8 cellular contexts compared by ENCODE assay signal in the genomic region with DNA sequence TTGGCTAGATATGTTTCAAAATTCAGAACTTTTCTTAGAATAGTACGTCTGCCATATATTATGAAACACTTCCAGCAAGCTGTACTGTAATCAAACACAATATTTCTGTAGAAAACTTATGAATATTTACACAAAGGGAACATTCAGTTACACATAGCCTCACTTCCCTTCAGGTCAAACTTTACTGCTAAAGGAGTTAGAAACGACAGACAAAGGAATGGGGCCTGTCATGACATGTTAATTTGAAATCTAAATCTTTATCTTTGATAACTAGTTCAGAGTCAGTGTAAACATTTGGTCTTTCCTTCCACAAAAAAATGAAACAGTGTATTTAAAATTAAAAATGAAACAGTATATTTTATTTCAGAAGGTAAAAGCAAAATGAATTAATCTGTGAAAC. TPM values are rescaled to one million over a fixed set of nuclear protein-coding genes. Genes with fewer than 3 reads are reported as not detected.
A peak's percentile ranks its signal among the peaks of the same experiment; 100 is the strongest.
DNase-seq lines count a peak whose midpoint lies in the region; ATAC-seq, FAIRE-seq and TF ChIP-seq lines count a peak whose summit lies in the region.

No MANE protein-coding gene starts in this region.

- peak overlapping the region; percentile 91 for H3K4me3 Mint-ChIP-seq in activated naive CD4-positive, alpha-beta T cell treated with anti-CD3 and anti-CD28 coated beads, Interleukin-2, amount 50 U/mL, for 24 hours

- no peak for TF ChIP-seq RAD21 in liver (IDR thresholded peaks at IDR 0.05)

- H3K27ac Mint-ChIP-seq in activated naive CD4-positive, alpha-beta T cell treated with anti-CD3 and anti-CD28 coated beads, Interleukin-2, amount 50 U/mL, for 24 hours: peak overlapping the region; percentile 76

- H3K36me3 Mint-ChIP-seq in activated naive CD4-positive, alpha-beta T cell treated with anti-CD3 and anti-CD28 coated beads, Interleukin-2, amount 50 U/mL, for 24 hours: peaks cover 8% of the 10 kb centered on the region

- TF ChIP-seq CTCF in liver (IDR thresholded peaks at IDR 0.05; ENCODE audit: low read depth, low read length, missing input control): no peak

- H3K36me3 ChIP-seq in adipocyte (ENCODE audit: control insufficient read depth, insufficient read depth, low read length, severe bottlenecking) (peaks cover 14% of the 10 kb centered on the region), liver (ENCODE audit: control insufficient read depth in 4 of 4, insufficient read depth in 3 of 4, low read depth in 1 of 4, low read length in 3 of 4) (peaks cover 0 to 6% (median 1%) of the 10 kb centered on the region in 4 donors), urinary bladder (ENCODE audit: insufficient read depth) (peaks cover 2% of the 10 kb centered on the region)

- peaks cover 41% of the 10 kb centered on the region for H3K4me1 ChIP-seq in adipocyte (ENCODE audit: control insufficient read depth, insufficient read depth, low read length)
- peaks cover 4 to 51% (median 46%) of the 10 kb centered on the region in 4 donors for H3K4me1 ChIP-seq in liver (ENCODE audit: control insufficient read depth in 4 of 4, insufficient read depth in 4 of 4, low read length in 3 of 4)
- H3K4me1 ChIP-seq in urinary bladder (ENCODE audit: insufficient read depth): no peaks in the 10 kb centered on the region

- H3K27me3 ChIP-seq in adipocyte (replicated peaks; ENCODE audit: control insufficient read depth, insufficient read depth, low read length) (no peaks in the 10 kb centered on the region), liver (ENCODE audit: control insufficient read depth in 4 of 4, insufficient read depth in 4 of 4, low read length in 3 of 4) (no peaks in the 10 kb centered on the region)

- H3K9ac ChIP-seq in adipocyte (ENCODE audit: low read length) (peak overlapping the region; percentile 91), liver (ENCODE audit: low read depth in 1 of 2, low read length in 2 of 2) (peak overlapping the region in 1 of 2 donors; percentile 10)

- ATAC-seq in GM19351 (IDR thresholded peaks at IDR 0.05; ENCODE audit: unreplicated experiment) (no peak), HG03439 (IDR thresholded peaks at IDR 0.05; ENCODE audit: unreplicated experiment) (no peak)

- no peak for FAIRE-seq in GM19239 (lab: Jason Lieb, UNC)

- H3K9me3 Mint-ChIP-seq in activated naive CD4-positive, alpha-beta T cell treated with anti-CD3 and anti-CD28 coated beads, Interleukin-2, amount 50 U/mL, for 24 hours: no peaks in the 10 kb centered on the region

- 6% methylated on average over 2 of the region's 2 CpGs for WGBS in liver
- 9% methylated on average over 2 of the region's 2 CpGs for WGBS in urinary bladder

- DNase-seq in activated naive CD4-positive, alpha-beta T cell (lab: John Stamatoyannopoulos, UW): no peak
- DNase-seq in adipocyte (ENCODE audit: low read depth) (peak; percentile 37), GM19239 (ENCODE audit: insufficient read length, low spot score) (no peak)

- H3K4me1 Mint-ChIP-seq in activated naive CD4-positive, alpha-beta T cell treated with anti-CD3 and anti-CD28 coated beads, Interleukin-2, amount 50 U/mL, for 24 hours: peaks cover 46% of the 10 kb centered on the region

- no peaks in the 10 kb centered on the region for H3K27me3 Mint-ChIP-seq in activated naive CD4-positive, alpha-beta T cell treated with anti-CD3 and anti-CD28 coated beads, Interleukin-2, amount 50 U/mL, for 24 hours

- H3K27ac ChIP-seq in liver (ENCODE audit: low read depth in 1 of 2, low read length in 2 of 2) (peak overlapping the region in 1 of 2 donors; percentile 62), urinary bladder (ENCODE audit: low read depth) (peak overlapping the region; percentile 10)

- H3K9me3 ChIP-seq in adipocyte (ENCODE audit: control insufficient read depth, low read length): no peaks in the 10 kb centered on the region
- H3K9me3 ChIP-seq in liver (ENCODE audit: control insufficient read depth in 4 of 4, low read length in 3 of 4): no peaks in the 10 kb centered on the region

- H3K4me3 ChIP-seq in adipocyte (ENCODE audit: low read length) (peak overlapping the region; percentile 96), liver (ENCODE audit: low read depth in 1 of 3, low read length in 3 of 3) (peak overlapping the region in 2 of 3 donors; percentile 73 to 74), urinary bladder (ENCODE audit: low read depth, low read length) (peak overlapping the region; percentile 61)

TF ChIP-seq in liver, 16 proteins besides CTCF, POLR2A, EP300 and RAD21:
- TF ChIP-seq JUND (IDR thresholded peaks at IDR 0.05) (no peak), SP1 (IDR thresholded peaks at IDR 0.05) (no peak), GABPA (IDR thresholded peaks at IDR 0.05 in 1 of 2, conservative IDR thresholded peaks at IDR 0.05 in 1 of 2) (no peak), HNF4A (conservative IDR thresholded peaks at IDR 0.05) (no peak), YY1 (IDR thresholded peaks at IDR 0.05) (no peak), NR2F2 (IDR thresholded peaks at IDR 0.05) (no peak), EGR1 (IDR thresholded peaks at IDR 0.05; ENCODE audit: low read depth in 2 of 2) (no peak), FOXA2 (IDR thresholded peaks at IDR 0.05) (no peak), RXRA (IDR thresholded peaks at IDR 0.05) (no peak), TAF1 (conservative IDR thresholded peaks at IDR 0.05) (no peak), FOXA1 (IDR thresholded peaks at IDR 0.05) (no peak), HNF4G (IDR thresholded peaks at IDR 0.05) (no peak)
- TF ChIP-seq, protein P1, sequence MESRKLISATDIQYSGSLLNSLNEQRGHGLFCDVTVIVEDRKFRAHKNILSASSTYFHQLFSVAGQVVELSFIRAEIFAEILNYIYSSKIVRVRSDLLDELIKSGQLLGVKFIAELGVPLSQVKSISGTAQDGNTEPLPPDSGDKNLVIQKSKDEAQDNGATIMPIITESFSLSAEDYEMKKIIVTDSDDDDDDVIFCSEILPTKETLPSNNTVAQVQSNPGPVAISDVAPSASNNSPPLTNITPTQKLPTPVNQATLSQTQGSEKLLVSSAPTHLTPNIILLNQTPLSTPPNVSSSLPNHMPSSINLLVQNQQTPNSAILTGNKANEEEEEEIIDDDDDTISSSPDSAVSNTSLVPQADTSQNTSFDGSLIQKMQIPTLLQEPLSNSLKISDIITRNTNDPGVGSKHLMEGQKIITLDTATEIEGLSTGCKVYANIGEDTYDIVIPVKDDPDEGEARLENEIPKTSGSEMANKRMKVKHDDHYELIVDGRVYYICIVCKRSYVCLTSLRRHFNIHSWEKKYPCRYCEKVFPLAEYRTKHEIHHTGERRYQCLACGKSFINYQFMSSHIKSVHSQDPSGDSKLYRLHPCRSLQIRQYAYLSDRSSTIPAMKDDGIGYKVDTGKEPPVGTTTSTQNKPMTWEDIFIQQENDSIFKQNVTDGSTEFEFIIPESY (IDR thresholded peaks at IDR 0.05): no peak
- TF ChIP-seq, protein P2, sequence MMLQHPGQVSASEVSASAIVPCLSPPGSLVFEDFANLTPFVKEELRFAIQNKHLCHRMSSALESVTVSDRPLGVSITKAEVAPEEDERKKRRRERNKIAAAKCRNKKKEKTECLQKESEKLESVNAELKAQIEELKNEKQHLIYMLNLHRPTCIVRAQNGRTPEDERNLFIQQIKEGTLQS (IDR thresholded peaks at IDR 0.05): no peak
- TF ChIP-seq, protein P3, sequence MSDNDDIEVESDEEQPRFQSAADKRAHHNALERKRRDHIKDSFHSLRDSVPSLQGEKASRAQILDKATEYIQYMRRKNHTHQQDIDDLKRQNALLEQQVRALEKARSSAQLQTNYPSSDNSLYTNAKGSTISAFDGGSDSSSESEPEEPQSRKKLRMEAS (IDR thresholded peaks at IDR 0.05): no peak
- TF ChIP-seq, protein P4, sequence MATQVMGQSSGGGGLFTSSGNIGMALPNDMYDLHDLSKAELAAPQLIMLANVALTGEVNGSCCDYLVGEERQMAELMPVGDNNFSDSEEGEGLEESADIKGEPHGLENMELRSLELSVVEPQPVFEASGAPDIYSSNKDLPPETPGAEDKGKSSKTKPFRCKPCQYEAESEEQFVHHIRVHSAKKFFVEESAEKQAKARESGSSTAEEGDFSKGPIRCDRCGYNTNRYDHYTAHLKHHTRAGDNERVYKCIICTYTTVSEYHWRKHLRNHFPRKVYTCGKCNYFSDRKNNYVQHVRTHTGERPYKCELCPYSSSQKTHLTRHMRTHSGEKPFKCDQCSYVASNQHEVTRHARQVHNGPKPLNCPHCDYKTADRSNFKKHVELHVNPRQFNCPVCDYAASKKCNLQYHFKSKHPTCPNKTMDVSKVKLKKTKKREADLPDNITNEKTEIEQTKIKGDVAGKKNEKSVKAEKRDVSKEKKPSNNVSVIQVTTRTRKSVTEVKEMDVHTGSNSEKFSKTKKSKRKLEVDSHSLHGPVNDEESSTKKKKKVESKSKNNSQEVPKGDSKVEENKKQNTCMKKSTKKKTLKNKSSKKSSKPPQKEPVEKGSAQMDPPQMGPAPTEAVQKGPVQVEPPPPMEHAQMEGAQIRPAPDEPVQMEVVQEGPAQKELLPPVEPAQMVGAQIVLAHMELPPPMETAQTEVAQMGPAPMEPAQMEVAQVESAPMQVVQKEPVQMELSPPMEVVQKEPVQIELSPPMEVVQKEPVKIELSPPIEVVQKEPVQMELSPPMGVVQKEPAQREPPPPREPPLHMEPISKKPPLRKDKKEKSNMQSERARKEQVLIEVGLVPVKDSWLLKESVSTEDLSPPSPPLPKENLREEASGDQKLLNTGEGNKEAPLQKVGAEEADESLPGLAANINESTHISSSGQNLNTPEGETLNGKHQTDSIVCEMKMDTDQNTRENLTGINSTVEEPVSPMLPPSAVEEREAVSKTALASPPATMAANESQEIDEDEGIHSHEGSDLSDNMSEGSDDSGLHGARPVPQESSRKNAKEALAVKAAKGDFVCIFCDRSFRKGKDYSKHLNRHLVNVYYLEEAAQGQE (IDR thresholded peaks at IDR 0.05): no peak

RNA-seq across cellular contexts. Expression of gene CROT, which starts 1.0 kb away (rescaled TPM):
- total RNA-seq in liver (10 to 100 TPM; 42.5 to 45.1 TPM), urinary bladder (66.0 TPM)
- polyA plus RNA-seq in liver (10 to 100 TPM; 10.6 to 23.4 TPM), urinary bladder (17.6 TPM)
